ENCODE assay signal across 8 cellular contexts in genomic region chr4:2962614-2963184, GRCh38. TPM values are rescaled to one million over a fixed set of nuclear protein-coding genes. Genes with fewer than 3 reads are reported as not detected.
DNase-seq lines count a peak whose midpoint lies in the region; ATAC-seq and TF ChIP-seq lines count a peak whose summit lies in the region.

No MANE protein-coding gene starts in this region.

- H3K4me3 Mint-ChIP-seq in stimulated activated naive CD8-positive, alpha-beta T cell treated with anti-CD3 and anti-CD28 coated beads, Interleukin-15, amount 100 ng/mL, for 72 hours: peak overlapping the region; percentile 86 to 88

- peak; percentile 30 for ATAC-seq in HG02938 (IDR thresholded peaks at IDR 0.05; ENCODE audit: unreplicated experiment)
- peak; percentile 38 for ATAC-seq in stimulated activated naive CD8-positive, alpha-beta T cell treated with anti-CD3 and anti-CD28 coated beads, Interleukin-15, amount 100 ng/mL, for 72 hours

- peak overlapping the region; percentile 96 to 97 for H3K27ac Mint-ChIP-seq in stimulated activated naive CD8-positive, alpha-beta T cell treated with anti-CD3 and anti-CD28 coated beads, Interleukin-15, amount 100 ng/mL, for 72 hours

- POLR2A ChIA-PET in AG04450 (lab: Yijun Ruan, JAX): interaction anchor here (0.7 to 1.5 kb wide), 2 partner anchors 8 to 11 kb away, joined by 3 read pairs; no protein-coding TSS in a partner anchor

- no peak for TF ChIP-seq POLR2A in breast epithelium (IDR thresholded peaks at IDR 0.05)

- H3K9me3 Mint-ChIP-seq in stimulated activated naive CD8-positive, alpha-beta T cell treated with anti-CD3 and anti-CD28 coated beads, Interleukin-15, amount 100 ng/mL, for 72 hours: no peaks in the 10 kb centered on the region

- H3K9ac ChIP-seq in NT2/D1 (ENCODE audit: insufficient read length, low read depth): peak overlapping the region; percentile 99

- intact Hi-C loops in breast epithelium (cut with DNase I; ENCODE audit: low total_unique reads): no loop called here

- no peaks in the 10 kb centered on the region for H3K4me1 ChIP-seq in NT2/D1 (ENCODE audit: insufficient read depth, insufficient read length)
- peaks cover 6 to 9% of the 10 kb centered on the region in 2 donors for H3K4me1 ChIP-seq in breast epithelium

- H3K27ac ChIP-seq in AG04450 (ENCODE audit: low read depth, low read length) (peak overlapping the region; percentile 70), breast epithelium (peak overlapping the region; percentile 80 to 85)

- H3K27me3 Mint-ChIP-seq in stimulated activated naive CD8-positive, alpha-beta T cell treated with anti-CD3 and anti-CD28 coated beads, Interleukin-15, amount 100 ng/mL, for 72 hours: no peaks in the 10 kb centered on the region

- H3K4me3 ChIP-seq in AG04450 (ENCODE audit: low read depth, low read length) (peak overlapping the region; percentile 96), NT2/D1 (ENCODE audit: insufficient read length, low read depth) (peak overlapping the region; percentile 97), breast epithelium (peak overlapping the region; percentile 93 to 96 (median 93)), kidney epithelial cell (ENCODE audit: low read depth, low read length) (peak overlapping the region; percentile 58)

- DNase-seq in AG04450 (ENCODE audit: low read depth, low spot score) (no peak), GM13977 (ENCODE audit: low spot score) (peak; percentile 65), NT2/D1 (ENCODE audit: low read depth, low spot score) (peak; percentile 30), breast epithelium (ENCODE audit: low spot score in 2 of 2) (no peak), kidney epithelial cell (ENCODE audit: low read depth) (no peak), KBM-7 (no peak)
- peak in 1 of 2 donors; percentile 66 for DNase-seq in stimulated activated naive CD8-positive, alpha-beta T cell treated with anti-CD3 and anti-CD28 coated beads, Interleukin-15, amount 100 ng/mL, for 72 hours

- H3K4me1 Mint-ChIP-seq in stimulated activated naive CD8-positive, alpha-beta T cell treated with anti-CD3 and anti-CD28 coated beads, Interleukin-15, amount 100 ng/mL, for 72 hours: peaks cover 57% of the 10 kb centered on the region

- H3K27me3 ChIP-seq in AG04450 (ENCODE audit: control insufficient read depth, insufficient read depth, low read length) (no peaks in the 10 kb centered on the region), NT2/D1 (ENCODE audit: insufficient read depth, insufficient read length) (peaks cover 15% of the 10 kb centered on the region), breast epithelium (no peaks in the 10 kb centered on the region), kidney epithelial cell (ENCODE audit: control insufficient read depth, insufficient read depth, low read length) (no peaks in the 10 kb centered on the region)

- CTCF ChIA-PET in AG04450 (lab: Charles Lee): interaction anchor here (1.2 kb wide), 1 partner anchor 14 kb away, joined by 3 read pairs; no protein-coding TSS in a partner anchor

- in situ Hi-C loops in GM13977 (cut with MboI; ENCODE audit: low pct_unique_long_range_greater_than_20kb, low sequenced_read_pairs, unreplicated experiment): no loop called here
- in situ Hi-C loops in KBM-7 (cut with MboI; ENCODE audit: low pct_unique_long_range_greater_than_20kb, low sequenced_read_pairs): no loop called here

- TF ChIP-seq CTCF in AG04450 (IDR thresholded peaks at IDR 0.05; ENCODE audit: low read depth, low read length) (no peak), GM13977 (IDR thresholded peaks at IDR 0.05; ENCODE audit: extremely low read depth, insufficient read depth, missing control alignments) (no peak), breast epithelium (IDR thresholded peaks at IDR 0.05) (no peak), kidney epithelial cell (IDR thresholded peaks at IDR 0.05; ENCODE audit: insufficient read depth, low read length, poor library complexity, severe bottlenecking) (no peak)

- H3K9me3 ChIP-seq in AG04450 (ENCODE audit: control insufficient read depth, insufficient read depth, low read length) (no peaks in the 10 kb centered on the region), NT2/D1 (ENCODE audit: insufficient read depth, low read length) (peaks cover 1% of the 10 kb centered on the region; the same call in 1 of the 2 replicates), breast epithelium (no peaks in the 10 kb centered on the region)

- H3K36me3 ChIP-seq in NT2/D1 (ENCODE audit: insufficient read depth, insufficient read length, low read length): peaks cover 25% of the 10 kb centered on the region
- H3K36me3 ChIP-seq in breast epithelium: no peaks in the 10 kb centered on the region
- no peaks in the 10 kb centered on the region for H3K36me3 ChIP-seq in kidney epithelial cell (ENCODE audit: control insufficient read depth, insufficient read depth, low read length)

RNA-seq across cellular contexts. Expression of gene NOP14, which starts 0.5 kb away (rescaled TPM):
- 11.2 and 11.5 TPM in 2 replicates for polyA plus RNA-seq in AG04450 (2011; rRNA removed)
- 11.6 and 11.8 TPM in 2 replicates for polyA minus RNA-seq in AG04450 (2011; rRNA and poly(A)+ RNA removed)
- total RNA-seq in breast epithelium (10 to 100 TPM; 21.2 to 33.1 (median 23.4) TPM), kidney epithelial cell (35.2 and 35.4 TPM in 2 replicates)

RNA-seq across cellular contexts. Expression of gene GRK4, which starts 0.7 kb away (rescaled TPM):
- polyA plus RNA-seq in AG04450 (2011; rRNA removed): 3.7 TPM in 2 replicates
- polyA minus RNA-seq in AG04450 (2011; rRNA and poly(A)+ RNA removed): 2.2 and 2.5 TPM in 2 replicates
- 1 to 10 TPM; 3.8 to 6.9 (median 5.8) TPM for total RNA-seq in breast epithelium
- total RNA-seq in kidney epithelial cell: 6.3 and 10.7 TPM in 2 replicates

Comparison
In these comparisons a context has a peak if more than half of its experiments do, and no peak if none do; other contexts are left out.
1. DNase-seq: peak in GM13977 (single experiment) and NT2/D1 (single experiment); none in AG04450 (single experiment), breast epithelium (0 of 2), kidney epithelial cell (single experiment) and KBM-7 (single experiment).
2. Peak in every context shown above with its lines, with median percentiles within 50 percentile points of each other: H3K4me3 ChIP-seq.